20 cellular contexts compared by ENCODE assay signal in genomic region chr7:155992538-155992937, GRCh38.
A peak's percentile ranks its signal among the peaks of the same experiment; 100 is the strongest.
DNase-seq lines count a peak whose midpoint lies in the region; ATAC-seq and TF ChIP-seq lines count a peak whose summit lies in the region.
"Had no signal": no experiment of that assay in that cellular context is flagged by ENCODE, and none has a peak within 500 bp of the region (broad histone marks: within the 10 kb centered on the region; RNA-seq: fewer than 3 reads in every experiment).

No MANE protein-coding gene starts in this region.

- intact Hi-C loops in activated CD4-positive, alpha-beta T cell treated with anti-CD3 and anti-CD28 coated beads for 36 hours (cut with DNase I, micrococcal nuclease), result no loop called here
- intact Hi-C loops in naive thymus-derived CD4-positive, alpha-beta T cell (cut with micrococcal nuclease), result no loop called here
- intact Hi-C loops in esophagus muscularis mucosa (cut with DNase I), result no loop called here

- H3K4me1 Mint-ChIP-seq in activated CD4-positive, alpha-beta T cell treated with anti-CD3 and anti-CD28 coated beads for 36 hours, result peaks cover 62% of the 10 kb centered on the region
- H3K4me1 Mint-ChIP-seq in H9, result no peaks in the 10 kb centered on the region
- peaks cover 26 to 76% (median 67%) of the 10 kb centered on the region in 7 donors for H3K4me1 Mint-ChIP-seq in naive thymus-derived CD4-positive, alpha-beta T cell

- peak; percentile 58 for DNase-seq in activated CD4-positive, alpha-beta T cell treated with anti-CD3 and anti-CD28 coated beads for 36 hours
- DNase-seq in activated CD4-positive, alpha-beta T cell treated with anti-CD3 and anti-CD28 coated beads, Interleukin-2, amount 50 U/mL, for 48 hours, result no peak
- no peak for DNase-seq in activated naive CD4-positive, alpha-beta T cell treated with anti-CD3 and anti-CD28 coated beads, Interleukin-2, amount 50 U/mL, for 72 hours (ENCODE audit: low spot score in 2 of 2)
- DNase-seq in activated naive CD4-positive, alpha-beta T cell (lab: John Stamatoyannopoulos, UW), result no peak
- peak; percentile 10 for DNase-seq in H9
- peak in 4 of 9 donors; percentile 33 to 46 (median 42) for DNase-seq in naive thymus-derived CD4-positive, alpha-beta T cell
- DNase-seq in esophagus muscularis mucosa (ENCODE audit: extremely low spot score), result no peak
- DNase-seq in NCI-H345 treated with DMSO at 0.1 percent for 48 hours (lab: John Stamatoyannopoulos, UW; ENCODE audit: unreplicated experiment), result no peak
- DNase-seq: DMS79 treated with DMSO at 0.1 percent for 48 hours, HCEC 1CT, IMR-90, Karpas-422, MG63, NCI-H1092, NCI-H2081 treated with DMSO at 0.1 percent for 48 hours, NCI-H524, PC-9 had no signal

- TF ChIP-seq CTCF in H9 (conservative IDR thresholded peaks at IDR 0.05), result no peak
- TF ChIP-seq CTCF in esophagus muscularis mucosa (IDR thresholded peaks at IDR 0.05), result no peak

- no peaks in the 10 kb centered on the region for H4K20me1 ChIP-seq in H9 (ENCODE audit: control insufficient read depth, insufficient read depth, insufficient read length)

- H3K23me2 ChIP-seq in H9 (ENCODE audit: insufficient read length, low read depth, low read length, poor library complexity, severe bottlenecking), result no peaks in the 10 kb centered on the region

- no peak overlapping the region for H4K91ac ChIP-seq in H9 (ENCODE audit: insufficient read length, low read depth, low read length)

- H4K8ac ChIP-seq in H9 (replicated peaks; ENCODE audit: insufficient read length, low read depth, low read length), result no peak overlapping the region

- no peaks in the 10 kb centered on the region for H3K36me3 Mint-ChIP-seq in activated CD4-positive, alpha-beta T cell treated with anti-CD3 and anti-CD28 coated beads for 36 hours (ENCODE audit: low read depth)
- peaks cover 7 to 10% of the 10 kb centered on the region in 2 donors for H3K36me3 Mint-ChIP-seq in activated naive CD4-positive, alpha-beta T cell treated with anti-CD3 and anti-CD28 coated beads, Interleukin-2, amount 50 U/mL, for 72 hours
- H3K36me3 Mint-ChIP-seq in H9 (ENCODE audit: insufficient read depth in 1 of 3, low read depth in 3 of 3), result no peaks in the 10 kb centered on the region; a peak in 1 of 7 replicates
- H3K36me3 Mint-ChIP-seq in naive thymus-derived CD4-positive, alpha-beta T cell, result peaks cover 0 to 5% (median 0%) of the 10 kb centered on the region in 5 donors
- H3K36me3 Mint-ChIP-seq: CD8-positive, alpha-beta memory T cell had no signal

- peaks cover 3% of the 10 kb centered on the region for H3K9me3 Mint-ChIP-seq in activated CD4-positive, alpha-beta T cell treated with anti-CD3 and anti-CD28 coated beads for 36 hours (ENCODE audit: low read depth)
- H3K9me3 Mint-ChIP-seq in activated naive CD4-positive, alpha-beta T cell treated with anti-CD3 and anti-CD28 coated beads, Interleukin-2, amount 50 U/mL, for 72 hours, result peaks cover 6 to 17% of the 10 kb centered on the region in 2 donors
- H3K9me3 Mint-ChIP-seq in H9, result peaks cover 12 to 25% of the 10 kb centered on the region in 2 experiments
- peaks cover 0 to 7% (median 5%) of the 10 kb centered on the region in 11 donors for H3K9me3 Mint-ChIP-seq in naive thymus-derived CD4-positive, alpha-beta T cell

- no peaks in the 10 kb centered on the region for H3K4me1 ChIP-seq in H9 (ENCODE audit: insufficient read depth, low read length)
- peaks cover 0 to 51% of the 10 kb centered on the region in 2 donors for H3K4me1 ChIP-seq in naive thymus-derived CD4-positive, alpha-beta T cell (ENCODE audit: control insufficient read depth in 2 of 2, insufficient read depth in 2 of 2, low read length in 2 of 2)
- H3K4me1 ChIP-seq in esophagus muscularis mucosa, result no peaks in the 10 kb centered on the region

- no peak overlapping the region for H3K27ac Mint-ChIP-seq in activated CD4-positive, alpha-beta T cell treated with anti-CD3 and anti-CD28 coated beads for 36 hours
- H3K27ac Mint-ChIP-seq in activated naive CD4-positive, alpha-beta T cell treated with anti-CD3 and anti-CD28 coated beads, Interleukin-2, amount 50 U/mL, for 72 hours, result no peak overlapping the region
- H3K27ac Mint-ChIP-seq in H9, result no peak overlapping the region
- H3K27ac Mint-ChIP-seq in naive thymus-derived CD4-positive, alpha-beta T cell, result peak overlapping the region in 3 of 9 donors; percentile 38 to 64 (median 38)
- H3K27ac Mint-ChIP-seq: B cell; CD8-positive, alpha-beta memory T cell had no signal

- H3K18ac ChIP-seq in H9 (ENCODE audit: insufficient read length, low read depth, low read length), result no peak overlapping the region

- no peaks in the 10 kb centered on the region for H3K79me2 ChIP-seq in H9 (ENCODE audit: insufficient read depth, low read length)

- TF ChIP-seq POLR2A in esophagus muscularis mucosa (IDR thresholded peaks at IDR 0.05; ENCODE audit: low read depth), result no peak

- no peak overlapping the region for H2BK120ac ChIP-seq in H9 (ENCODE audit: low read depth, low read length, poor library complexity, severe bottlenecking)

- no peak overlapping the region for H2BK20ac ChIP-seq in H9 (ENCODE audit: low read depth, low read length, poor library complexity, severe bottlenecking)

- H2BK15ac ChIP-seq in H9 (ENCODE audit: low read depth, low read length), result no peak overlapping the region

- no peak overlapping the region for H3K4ac ChIP-seq in H9 (ENCODE audit: low read depth, low read length)

- peak; percentile 58 for ATAC-seq in activated CD4-positive, alpha-beta T cell treated with anti-CD3 and anti-CD28 coated beads for 36 hours
- peak; percentile 20 to 36 for ATAC-seq in activated naive CD4-positive, alpha-beta T cell treated with anti-CD3 and anti-CD28 coated beads, Interleukin-2, amount 50 U/mL, for 72 hours
- ATAC-seq in naive thymus-derived CD4-positive, alpha-beta T cell, result peak; percentile 34

- H3K4me2 ChIP-seq in H9 (ENCODE audit: insufficient read depth, insufficient read length, low read length), result no peak overlapping the region
- H3K4me2 ChIP-seq: PC-9 had no signal

- no peak overlapping the region for H2AFZ ChIP-seq in H9 (ENCODE audit: low read length)
- H2AFZ ChIP-seq: PC-9 had no signal

- H3K9ac ChIP-seq in H9 (ENCODE audit: extremely low read depth, insufficient read length, low read length), result no peak overlapping the region

- H3K14ac ChIP-seq in H9 (ENCODE audit: insufficient read depth, low read length), result no peak overlapping the region

- CTCF ChIA-PET in activated CD4-positive, alpha-beta T cell treated with anti-CD3 and anti-CD28 coated beads for 36 hours (lab: Charles Lee), result no interaction called here
- CTCF ChIA-PET in naive thymus-derived CD4-positive, alpha-beta T cell (lab: Charles Lee), result no interaction called here

- no peaks in the 10 kb centered on the region for H3K79me1 ChIP-seq in H9 (ENCODE audit: insufficient read depth, low read depth, low read length, poor library complexity, severe bottlenecking)

- H3K9me3 ChIP-seq in H9 (ENCODE audit: control insufficient read depth, low read depth, low read length), result no peaks in the 10 kb centered on the region
- no peaks in the 10 kb centered on the region for H3K9me3 ChIP-seq in naive thymus-derived CD4-positive, alpha-beta T cell (ENCODE audit: control insufficient read depth in 2 of 3, low read length in 3 of 3)
- peaks cover 0 to 7% (median 0%) of the 10 kb centered on the region in 4 donors for H3K9me3 ChIP-seq in esophagus muscularis mucosa
- H3K9me3 ChIP-seq: MG63 had no signal

- H3K27ac ChIP-seq in H9 (ENCODE audit: insufficient read length, low read depth, low read length), result no peak overlapping the region
- H3K27ac ChIP-seq in naive thymus-derived CD4-positive, alpha-beta T cell (ENCODE audit: low read depth, low read length), result no peak overlapping the region
- H3K27ac ChIP-seq in esophagus muscularis mucosa (replicated peaks in 1 of 4), result no peak overlapping the region
- H3K27ac ChIP-seq: 22Rv1, PC-9 had no signal

- POLR2A ChIA-PET in activated CD4-positive, alpha-beta T cell treated with anti-CD3 and anti-CD28 coated beads for 36 hours (lab: Charles Lee), result no interaction called here
- POLR2A ChIA-PET in naive thymus-derived CD4-positive, alpha-beta T cell (lab: Charles Lee), result no interaction called here

- H3K56ac ChIP-seq in H9 (ENCODE audit: insufficient read length, low read depth, low read length), result no peak overlapping the region

- H3K4me3 Mint-ChIP-seq in activated CD4-positive, alpha-beta T cell treated with anti-CD3 and anti-CD28 coated beads for 36 hours, result no peak overlapping the region
- H3K4me3 Mint-ChIP-seq in H9, result no peak overlapping the region
- H3K4me3 Mint-ChIP-seq in naive thymus-derived CD4-positive, alpha-beta T cell, result peak overlapping the region in 2 of 10 donors; percentile 16 to 39
- H3K4me3 Mint-ChIP-seq: B cell; CD8-positive, alpha-beta memory T cell had no signal

- no peak overlapping the region for H2BK5ac ChIP-seq in H9 (ENCODE audit: insufficient read length, low read length)

- H3K27me3 ChIP-seq in H9 (ENCODE audit: insufficient read depth, low read length) (no peaks in the 10 kb centered on the region), esophagus muscularis mucosa (peaks cover 0 to 27% (median 0%) of the 10 kb centered on the region in 4 donors)
- no peaks in the 10 kb centered on the region for H3K27me3 ChIP-seq in naive thymus-derived CD4-positive, alpha-beta T cell (ENCODE audit: control insufficient read depth in 2 of 2, insufficient read depth in 2 of 2, low read length in 2 of 2)
- H3K27me3 ChIP-seq: MG63 had no signal

- WGBS in H9 (ENCODE audit: extremely low coverage, insufficient read length, low lambda C conversion rate), result no CpG with 5 or more reads among the region's 11 CpGs
- WGBS in esophagus muscularis mucosa, result 83% methylated on average over 11 of the region's 11 CpGs

- H3K36me3 ChIP-seq in naive thymus-derived CD4-positive, alpha-beta T cell (ENCODE audit: control insufficient read depth in 2 of 3, insufficient read depth in 3 of 3, low read length in 3 of 3), result no peaks in the 10 kb centered on the region
- no peaks in the 10 kb centered on the region for H3K36me3 ChIP-seq in esophagus muscularis mucosa
- H3K36me3 ChIP-seq: MG63 had no signal

- no peak overlapping the region for H4K5ac ChIP-seq in H9 (ENCODE audit: insufficient read length, low read depth, low read length)

- no peak overlapping the region for H3K23ac ChIP-seq in H9 (ENCODE audit: insufficient read length, low read depth, low read length)

- no peak overlapping the region for H2AK5ac ChIP-seq in H9 (ENCODE audit: insufficient read length, low read length)

- TF ChIP-seq EP300 in esophagus muscularis mucosa (IDR thresholded peaks at IDR 0.05), result no peak

- no peak overlapping the region for H3K4me3 ChIP-seq in naive thymus-derived CD4-positive, alpha-beta T cell (ENCODE audit: low read length)
- H3K4me3 ChIP-seq in esophagus muscularis mucosa, result no peak overlapping the region
- H3K4me3 ChIP-seq: MG63, PC-9 had no signal

- H3T11ph ChIP-seq in H9 (ENCODE audit: low read length), result no peak overlapping the region

- H2BK12ac ChIP-seq in H9 (ENCODE audit: insufficient read length, low read depth, low read length), result no peak overlapping the region

- peaks cover 29% of the 10 kb centered on the region for H3K27me3 Mint-ChIP-seq in activated CD4-positive, alpha-beta T cell treated with anti-CD3 and anti-CD28 coated beads for 36 hours
- H3K27me3 Mint-ChIP-seq in H9 (ENCODE audit: low read depth), result peaks cover 17% of the 10 kb centered on the region
- peaks cover 0 to 44% (median 16%) of the 10 kb centered on the region in 5 donors for H3K27me3 Mint-ChIP-seq in naive thymus-derived CD4-positive, alpha-beta T cell

Comparison
In these comparisons a context has a peak if more than half of its experiments do, and no peak if none do; other contexts are left out.
1. DNase-seq: peak in activated CD4-positive, alpha-beta T cell treated with anti-CD3 and anti-CD28 coated beads for 36 hours (single experiment) and H9 (single experiment); none in activated CD4-positive, alpha-beta T cell treated with anti-CD3 and anti-CD28 coated beads, Interleukin-2, amount 50 U/mL, for 48 hours (0 of 2), activated naive CD4-positive, alpha-beta T cell treated with anti-CD3 and anti-CD28 coated beads, Interleukin-2, amount 50 U/mL, for 72 hours (0 of 2), activated naive CD4-positive, alpha-beta T cell (0 of 4), esophagus muscularis mucosa (single experiment) and NCI-H345 treated with DMSO at 0.1 percent for 48 hours (single experiment).
2. Peak in every context shown above with its lines, with median percentiles within 50 percentile points of each other: ATAC-seq.